ENCODE assay signal across 1 cellular context in genomic region chr6:57316581-57317059, GRCh38.
TF ChIP-seq lines count a peak whose summit lies in the region.

No MANE protein-coding gene starts in this region.

TF ChIP-seq in HepG2, 621 proteins besides CTCF, POLR2A, EP300 and RAD21 (continued from another document):
- TF ChIP-seq ARID3A (IDR thresholded peaks at IDR 0.05; ENCODE audit: low read depth, low read length): peak; percentile 64; the same call in 1 of the 2 replicates
- no peak for TF ChIP-seq MTA1 (CRISPR knock-in tag; IDR thresholded peaks at IDR 0.05; ENCODE audit: borderline replicate concordance)
- no peak for TF ChIP-seq YEATS4 (CRISPR knock-in tag; IDR thresholded peaks at IDR 0.05; ENCODE audit: borderline replicate concordance)
- TF ChIP-seq KMT2A (CRISPR knock-in tag; IDR thresholded peaks at IDR 0.05): peak; percentile 64; the same call in 1 of the 2 replicates
- no peak for TF ChIP-seq ZNF609 (CRISPR knock-in tag; IDR thresholded peaks at IDR 0.05; ENCODE audit: borderline replicate concordance)
- TF ChIP-seq ZNF282 (IDR thresholded peaks at IDR 0.05; ENCODE audit: partially characterized antibody): no peak
- peak; percentile 66; the same call in 1 of the 2 replicates for TF ChIP-seq IRF2 (CRISPR knock-in tag; IDR thresholded peaks at IDR 0.05)
- TF ChIP-seq THAP7 (CRISPR knock-in tag; IDR thresholded peaks at IDR 0.05): no peak
- peak; percentile 16; the same call in 1 of the 2 replicates for TF ChIP-seq GABPB1 (CRISPR knock-in tag; IDR thresholded peaks at IDR 0.05)
- peak; percentile 29; the same call in 1 of the 2 replicates for TF ChIP-seq KDM3A (CRISPR knock-in tag; IDR thresholded peaks at IDR 0.05; ENCODE audit: low read depth)
- peak; percentile 73; the same call in 1 of the 2 replicates for TF ChIP-seq ZNF580 (CRISPR knock-in tag; IDR thresholded peaks at IDR 0.05; ENCODE audit: borderline replicate concordance, low read depth)
- TF ChIP-seq ZNF660 (CRISPR knock-in tag; IDR thresholded peaks at IDR 0.05; ENCODE audit: borderline replicate concordance, low read depth): no peak
- 0 out of 2 replicates have a peak, but pooled peaks have one; percentile 12 for TF ChIP-seq ARID2 (CRISPR knock-in tag; IDR thresholded peaks at IDR 0.05; ENCODE audit: borderline replicate concordance)
- TF ChIP-seq ZSCAN9 (CRISPR knock-in tag; IDR thresholded peaks at IDR 0.05; ENCODE audit: borderline replicate concordance): peak; percentile 72; the same call in 1 of the 2 replicates
- no peak for TF ChIP-seq ZNF674 (CRISPR knock-in tag; IDR thresholded peaks at IDR 0.05; ENCODE audit: low read depth)
- peak; percentile 93 for TF ChIP-seq STAG1 (CRISPR knock-in tag; IDR thresholded peaks at IDR 0.05)
